In the genomic region with DNA sequence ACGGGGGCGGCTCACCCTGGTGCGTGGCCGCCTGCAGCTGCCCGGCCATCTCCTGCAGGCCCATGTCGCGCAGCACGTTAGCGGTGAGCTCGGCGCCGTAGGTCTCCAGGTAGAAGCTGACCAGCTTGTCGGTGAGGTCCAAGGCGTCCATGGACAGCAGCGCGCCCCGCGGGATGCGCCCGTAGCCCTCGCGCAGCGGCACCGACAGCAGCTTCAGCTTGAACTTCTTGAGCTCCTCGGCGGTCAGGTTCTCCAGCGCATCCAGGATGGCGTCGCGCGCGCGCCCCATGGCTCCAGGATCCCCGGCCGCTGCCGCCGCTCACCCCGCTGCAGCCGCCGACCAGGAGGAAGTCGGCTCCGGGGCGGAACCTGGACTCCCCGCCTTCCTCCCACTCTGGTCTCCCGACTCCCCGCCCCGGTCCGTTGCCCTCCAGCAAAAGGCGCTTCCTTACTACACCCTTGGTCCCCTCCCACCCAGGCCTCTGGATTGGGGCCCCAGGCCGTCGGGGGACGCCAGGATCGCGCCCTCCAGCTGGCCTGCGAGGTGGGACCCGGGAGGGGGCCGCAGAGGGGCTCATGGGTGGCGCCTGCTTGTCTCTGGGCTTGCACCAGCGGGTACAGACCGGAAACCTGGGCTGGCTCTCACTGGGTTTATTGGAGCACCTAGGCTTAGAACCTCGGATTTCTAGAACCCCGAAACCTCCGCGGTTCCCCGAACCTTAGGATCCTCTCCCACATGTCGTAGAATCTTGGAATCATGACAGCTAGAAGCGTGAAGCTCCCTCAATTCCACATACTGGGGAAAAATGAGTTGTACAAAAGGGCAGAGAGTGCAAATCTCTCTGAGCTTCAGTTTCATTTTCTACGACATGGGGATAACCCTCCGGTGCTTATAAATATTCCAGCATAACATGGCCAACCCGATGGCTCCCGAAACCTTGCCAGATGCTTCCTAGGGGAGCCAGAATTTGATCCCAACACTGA, we compare ENCODE assay signal across 8 cellular contexts. TPM values are rescaled to one million over a fixed set of nuclear protein-coding genes. Genes with fewer than 3 reads are reported as not detected.
DNase-seq lines count a peak whose midpoint lies in the region; ATAC-seq and TF ChIP-seq lines count a peak whose summit lies in the region.

A gene (minus strand): TSS at position 359 of the 984 bp plus-strand sequence. CDS start 70 bp downstream, at position 289.

- H3K27ac Mint-ChIP-seq in activated CD4-positive, alpha-beta T cell treated with anti-CD3 and anti-CD28 coated beads, Interleukin-2, amount 10 ng/mL, durations not matched to agents 7 days and 5 days, result peak within 1 kb of the TSS; percentile 91
- peak within 1 kb of the TSS in 2 of 3 experiments; percentile 9 to 16 for H3K27ac Mint-ChIP-seq in nephron

- peaks cover 59% of the 10 kb centered on the region for H3K4me1 Mint-ChIP-seq in activated CD4-positive, alpha-beta T cell treated with anti-CD3 and anti-CD28 coated beads, Interleukin-2, amount 10 ng/mL, durations not matched to agents 7 days and 5 days
- H3K4me1 Mint-ChIP-seq in nephron, result peaks cover 17% of the 10 kb centered on the region

- H3K4me3 Mint-ChIP-seq in activated CD4-positive, alpha-beta T cell treated with anti-CD3 and anti-CD28 coated beads, Interleukin-2, amount 10 ng/mL, durations not matched to agents 7 days and 5 days, result peak within 1 kb of the TSS; percentile 87
- H3K4me3 Mint-ChIP-seq in nephron, result peak within 1 kb of the TSS; percentile 80 to 82 (median 80)

- TF ChIP-seq CTCF in fibroblast of pulmonary artery (IDR thresholded peaks at IDR 0.05; ENCODE audit: low read length, missing control alignments) (no peak), nephron (IDR thresholded peaks at IDR 0.05; ENCODE audit: unreplicated experiment in 3 of 3) (no peak)

- peak within 1 kb of the TSS; percentile 60 for H3K4me3 ChIP-seq in fibroblast of pulmonary artery (replicated peaks; ENCODE audit: low read depth, low read length)

- ATAC-seq in GM18909 (IDR thresholded peaks at IDR 0.05; ENCODE audit: poor library complexity, unreplicated experiment) (peak; percentile 42), HG03460 (IDR thresholded peaks at IDR 0.05; ENCODE audit: unreplicated experiment) (peak; percentile 39), GM18519 (IDR thresholded peaks at IDR 0.05; ENCODE audit: low FRiP score, unreplicated experiment) (no peak)

- peaks cover 5% of the 10 kb centered on the region for H3K27me3 Mint-ChIP-seq in activated CD4-positive, alpha-beta T cell treated with anti-CD3 and anti-CD28 coated beads, Interleukin-2, amount 10 ng/mL, durations not matched to agents 7 days and 5 days
- peaks cover 53% of the 10 kb centered on the region for H3K27me3 Mint-ChIP-seq in nephron (ENCODE audit: low read depth)

- H3K36me3 Mint-ChIP-seq in activated CD4-positive, alpha-beta T cell treated with anti-CD3 and anti-CD28 coated beads, Interleukin-2, amount 10 ng/mL, durations not matched to agents 7 days and 5 days (ENCODE audit: low read depth), result peaks cover 24% of the 10 kb centered on the region
- H3K36me3 Mint-ChIP-seq in nephron (ENCODE audit: low read depth), result peaks cover 22% of the 10 kb centered on the region

- CTCF ChIA-PET in activated CD4-positive, alpha-beta T cell treated with anti-CD3 and anti-CD28 coated beads, Interleukin-2, amount 10 ng/mL, durations not matched to agents 7 days and 5 days (lab: Charles Lee), result interaction anchor here (0.6 to 2.8 kb wide), 12 partner anchors 9 to 1414 kb away, joined by 3 to 12 read pairs (median 3); a partner anchor contains a TSS

- peak; percentile 78 for DNase-seq in AG08395 (ENCODE audit: low spot score)
- DNase-seq in activated CD4-positive, alpha-beta T cell treated with anti-CD3 and anti-CD28 coated beads, Interleukin-2, amount 10 ng/mL, durations not matched to agents 7 days and 5 days, result peak; percentile 46
- peak; percentile 31 for DNase-seq in fibroblast of pulmonary artery (ENCODE audit: low read depth)
- DNase-seq in NCI-H774 (lab: John Stamatoyannopoulos, UW), result no peak

- POLR2A ChIA-PET in activated CD4-positive, alpha-beta T cell treated with anti-CD3 and anti-CD28 coated beads, Interleukin-2, amount 10 ng/mL, durations not matched to agents 7 days and 5 days (lab: Charles Lee), result interaction anchor here (0.6 to 0.9 kb wide), 3 partner anchors 22 to 240 kb away, joined by 3 to 9 read pairs (median 3); a partner anchor contains a TSS

- no peaks in the 10 kb centered on the region for H3K9me3 Mint-ChIP-seq in activated CD4-positive, alpha-beta T cell treated with anti-CD3 and anti-CD28 coated beads, Interleukin-2, amount 10 ng/mL, durations not matched to agents 7 days and 5 days
- no peaks in the 10 kb centered on the region for H3K9me3 Mint-ChIP-seq in nephron

RNA-seq across cellular contexts. Expression of the gene that starts here (rescaled TPM):
- 10 to 100 TPM; 66.8 to 68.0 TPM for total RNA-seq in activated CD4-positive, alpha-beta T cell treated with anti-CD3 and anti-CD28 coated beads, Interleukin-2, amount 10 ng/mL, durations not matched to agents 7 days and 5 days
